ENCODE assay signal across 8 cellular contexts in the genomic region with DNA sequence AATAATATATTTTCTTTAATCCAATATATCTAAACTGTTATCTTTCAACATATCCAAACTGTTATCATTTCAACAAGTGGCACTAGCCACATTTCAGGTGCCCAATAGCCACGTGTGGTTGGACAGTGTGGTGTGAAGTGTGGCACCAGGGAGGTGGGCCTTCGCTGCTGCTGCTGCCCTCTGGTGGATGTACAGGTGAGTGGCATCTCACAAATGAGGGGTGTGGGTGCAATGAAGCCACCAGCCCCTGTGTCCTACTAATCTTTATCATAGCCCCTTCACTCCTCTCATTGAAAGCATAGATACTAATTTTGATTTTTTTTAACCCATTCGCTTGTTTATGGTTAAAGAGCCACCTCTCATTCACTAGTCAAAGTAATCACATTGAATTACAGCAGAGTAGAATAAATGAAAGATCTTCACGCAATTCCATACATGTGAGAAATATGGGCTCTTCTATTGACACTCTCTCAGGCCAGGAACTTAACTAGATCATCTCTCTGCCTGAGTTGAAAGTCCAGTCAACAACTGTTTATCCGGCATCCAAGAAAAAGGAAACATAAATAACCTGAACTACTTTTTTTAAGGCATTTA.
DNase-seq lines count a peak whose midpoint lies in the region; ATAC-seq and TF ChIP-seq lines count a peak whose summit lies in the region.

No MANE protein-coding gene starts in this region.

- H3K27ac Mint-ChIP-seq in Calu3 (ENCODE audit: unreplicated experiment), result no peak overlapping the region

- DNase-seq in Calu3, result peak; percentile 53
- peak; percentile 38 for DNase-seq in GM19240 (ENCODE audit: insufficient read length, low spot score)
- DNase-seq in NB4 (ENCODE audit: low read depth), result peak; percentile 34
- peak; percentile 48 for DNase-seq in astrocyte of the hippocampus (ENCODE audit: low read depth, low spot score)
- DNase-seq in right lobe of liver, result peak in 2 of 3 donors; percentile 32 to 52
- DNase-seq in islet precursor cell, result no peak
- DNase-seq in SIG-M5 (lab: John Stamatoyannopoulos, UW), result no peak

- WGBS in right lobe of liver (ENCODE audit: insufficient coverage, low coverage, low lambda C conversion rate, missing lambda C conversion rate), result 41% methylated on average over 5 of the region's 5 CpGs

- TF ChIP-seq CTCF in Calu3 (IDR thresholded peaks at IDR 0.05; ENCODE audit: unreplicated experiment) (peak; percentile 83), NB4 (IDR thresholded peaks at IDR 0.05; ENCODE audit: low read depth, low read length) (peak; percentile 64), right lobe of liver (IDR thresholded peaks at IDR 0.05) (peak; percentile 62 to 91 (median 84))

- H3K4me3 ChIP-seq in NB4 (ENCODE audit: low read depth, low read length) (no peak overlapping the region), right lobe of liver (no peak overlapping the region)

- H3K27me3 ChIP-seq in right lobe of liver, result no peaks in the 10 kb centered on the region

- no peak overlapping the region for H3K27ac ChIP-seq in right lobe of liver

- H3K4me3 Mint-ChIP-seq in Calu3 (ENCODE audit: low read depth, unreplicated experiment), result no peak overlapping the region

- no TSS peak for BruUV-seq in Calu3 (replicated peaks; lab: Mats Ljungman, UMichigan)

- H3K9me3 ChIP-seq in right lobe of liver, result no peaks in the 10 kb centered on the region

- H3K36me3 Mint-ChIP-seq in Calu3 (ENCODE audit: insufficient read depth, unreplicated experiment), result no peaks in the 10 kb centered on the region

- no peaks in the 10 kb centered on the region for H3K36me3 ChIP-seq in right lobe of liver

- peaks cover 6% of the 10 kb centered on the region for H3K4me1 Mint-ChIP-seq in Calu3 (ENCODE audit: low read depth, unreplicated experiment)

- H3K9me3 Mint-ChIP-seq in Calu3 (ENCODE audit: low read depth, unreplicated experiment), result peaks cover 5% of the 10 kb centered on the region

- H3K27me3 Mint-ChIP-seq in Calu3 (ENCODE audit: unreplicated experiment), result no peaks in the 10 kb centered on the region

- CTCF ChIA-PET in Calu3 (lab: Charles Lee), result no interaction called here

- intact Hi-C loops in Calu3 (cut with micrococcal nuclease; ENCODE audit: unreplicated experiment) (loop anchor here (10.0 kb wide), 1 partner anchor 1213 kb away; no protein-coding TSS in a partner anchor), right lobe of liver (cut with DNase I) (no loop called here)

- TF ChIP-seq POLR2A in NB4 (IDR thresholded peaks at IDR 0.05; ENCODE audit: extremely low read depth, insufficient read length) (no peak), right lobe of liver (IDR thresholded peaks at IDR 0.05) (no peak)

- ATAC-seq in right lobe of liver (peak; percentile 81 to 86 (median 84)), HG03045 (IDR thresholded peaks at IDR 0.05; ENCODE audit: unreplicated experiment) (no peak)

- no peaks in the 10 kb centered on the region for H3K4me1 ChIP-seq in right lobe of liver

Comparison
In these comparisons a context has a peak if more than half of its experiments do, and no peak if none do; other contexts are left out.
1. DNase-seq: peak in Calu3 (single experiment), GM19240 (single experiment), NB4 (single experiment), astrocyte of the hippocampus (single experiment) and right lobe of liver (2 of 3); none in islet precursor cell (single experiment) and SIG-M5 (single experiment).
2. Peak in every context shown above with its lines, with median percentiles within 50 percentile points of each other: CTCF ChIP-seq.